In genomic region chr16:49350265-49351103, GRCh38 we compare ENCODE assay signal across 8 cellular contexts. TPM values are rescaled to one million over a fixed set of nuclear protein-coding genes. Genes with fewer than 3 reads are reported as not detected.
DNase-seq lines count a peak whose midpoint lies in the region; ATAC-seq and TF ChIP-seq lines count a peak whose summit lies in the region.

No MANE protein-coding gene starts in this region.

- TF ChIP-seq EP300 in Ishikawa (IDR thresholded peaks at IDR 0.05; ENCODE audit: borderline replicate concordance), result no peak

- peak; percentile 88 for TF ChIP-seq RAD21 in Ishikawa (IDR thresholded peaks at IDR 0.05; ENCODE audit: low read depth)

- DNase-seq in NCI-H524 (lab: John Stamatoyannopoulos, UW) (peak; percentile 9 to 65), NCI-H524 treated with DMSO at 0.1 percent for 48 hours (lab: John Stamatoyannopoulos, UW) (no peak), T1000 (lab: John Stamatoyannopoulos, UW) (peak; percentile 7), cardiac fibroblast (ENCODE audit: low read depth in 2 of 2) (peak; percentile 54 to 59), left colon (peak in 1 of 2 donors; percentile 69)
- peak; percentile 9 for DNase-seq in stimulated activated CD4-positive, alpha-beta T cell treated with anti-CD3 and anti-CD28 coated beads, Interleukin-2, amount 100 ng/mL, for 4 hours (ENCODE audit: low read depth)

- TF ChIP-seq CTCF in cardiac fibroblast (IDR thresholded peaks at IDR 0.05; ENCODE audit: low read depth, low read length), result peak; percentile 94

- intact Hi-C loops in left colon (cut with DNase I, micrococcal nuclease), result loop anchor here in 1 of 2 donors (5.0 kb wide), 1 partner anchor 663 kb away; no protein-coding TSS in a partner anchor

- ATAC-seq in left colon (peak; percentile 77), GM18517 (IDR thresholded peaks at IDR 0.05; ENCODE audit: unreplicated experiment) (no peak)

- no peak overlapping the region for H3K4me3 ChIP-seq in cardiac fibroblast (replicated peaks in 1 of 2; ENCODE audit: low read depth in 2 of 2, low read length in 2 of 2)

TF ChIP-seq in Ishikawa, 13 proteins besides CTCF, POLR2A, EP300 and RAD21:
- TF ChIP-seq MAX (IDR thresholded peaks at IDR 0.05), result no peak
- TF ChIP-seq ZBTB7A (IDR thresholded peaks at IDR 0.05; ENCODE audit: low read depth), result no peak
- TF ChIP-seq REST (IDR thresholded peaks at IDR 0.05; ENCODE audit: low read depth), result no peak
- no peak for TF ChIP-seq YY1 (IDR thresholded peaks at IDR 0.05; ENCODE audit: low read depth)
- no peak for TF ChIP-seq TCF12 (IDR thresholded peaks at IDR 0.05; ENCODE audit: low read depth)
- no peak for TF ChIP-seq FOXM1 (IDR thresholded peaks at IDR 0.05; ENCODE audit: borderline replicate concordance, low read depth)
- TF ChIP-seq CREB1 (IDR thresholded peaks at IDR 0.05; ENCODE audit: low read depth), result no peak
- TF ChIP-seq EGR1 (IDR thresholded peaks at IDR 0.05), result no peak

RNA-seq across cellular contexts. Expression of gene C16orf78, which starts 23.1 kb away (rescaled TPM):
- total RNA-seq in left colon, result not detected
